ENCODE assay signal across 17 cellular contexts in the genomic region with DNA sequence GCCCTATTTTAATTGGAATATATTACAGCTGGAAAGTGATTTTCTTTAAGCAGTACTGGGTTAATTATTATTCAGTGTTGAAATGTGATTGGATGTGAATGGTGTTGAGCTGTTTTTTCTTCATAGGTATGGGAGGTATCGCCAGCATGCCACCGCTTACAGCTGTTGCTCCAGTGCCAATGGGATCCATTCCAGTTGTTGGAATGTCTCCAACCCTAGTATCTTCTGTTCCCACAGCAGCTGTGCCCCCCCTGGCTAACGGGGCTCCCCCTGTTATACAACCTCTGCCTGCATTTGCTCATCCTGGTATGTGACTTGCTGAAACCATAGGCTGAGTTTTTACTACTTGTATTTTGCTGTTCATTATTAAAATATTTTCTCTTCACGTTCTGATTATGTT.
"Had no signal": no experiment of that assay in that cellular context is flagged by ENCODE, and none has a peak within 500 bp of the region (broad histone marks: within the 10 kb centered on the region; RNA-seq: fewer than 3 reads in every experiment).

No MANE protein-coding gene starts in this region.

- H3K27me3 ChIP-seq: colonic mucosa, esophagus muscularis mucosa, left lung, transverse colon had no signal

- H3K9me3 ChIP-seq: colonic mucosa had no signal

- ATAC-seq: activated CD4-positive, alpha-beta T cell treated with anti-CD3 and anti-CD28 coated beads for 36 hours; activated CD8-positive, alpha-beta memory T cell treated with anti-CD3 and anti-CD28 coated beads, Interleukin-2, amount 10 ng/mL, durations not matched to agents 7 days and 5 days; activated naive CD8-positive, alpha-beta T cell treated with anti-CD3 and anti-CD28 coated beads, Interleukin-2, amount 50 U/mL, for 24 hours; left lung had no signal

- DNase-seq: activated CD4-positive, alpha-beta memory T cell treated with anti-CD3 and anti-CD28 coated beads for 36 hours; activated CD4-positive, alpha-beta T cell treated with anti-CD3 and anti-CD28 coated beads for 36 hours; activated CD8-positive, alpha-beta memory T cell treated with anti-CD3 and anti-CD28 coated beads, Interleukin-2, amount 10 ng/mL, durations not matched to agents 7 days and 5 days; activated naive CD4-positive, alpha-beta T cell treated with anti-CD3 and anti-CD28 coated beads for 36 hours; activated naive CD8-positive, alpha-beta T cell treated with anti-CD3 and anti-CD28 coated beads, Interleukin-2, amount 50 U/mL, for 24 hours; activated T-cell treated with anti-CD3 and anti-CD28 coated beads, Interleukin-2, amount 50 U/mL, for 1 hour; colonic mucosa; kidney; left lung; mesendoderm; nephron progenitor cell; occipital lobe; stimulated activated CD4-positive, alpha-beta T cell treated with anti-CD3 and anti-CD28 coated beads, Interleukin-2, amount 100 ng/mL, for 48 hours; stimulated activated naive CD4-positive, alpha-beta T cell; transverse colon had no signal

- H3K4me3 ChIP-seq: colonic mucosa, esophagus muscularis mucosa, left lung, transverse colon had no signal

- H3K4me1 ChIP-seq: colonic mucosa, left lung, transverse colon had no signal

- H3K36me3 ChIP-seq: colonic mucosa had no signal

- H3K27ac ChIP-seq: colonic mucosa, esophagus muscularis mucosa, left lung, transverse colon, VCaP had no signal
